In the genomic region with DNA sequence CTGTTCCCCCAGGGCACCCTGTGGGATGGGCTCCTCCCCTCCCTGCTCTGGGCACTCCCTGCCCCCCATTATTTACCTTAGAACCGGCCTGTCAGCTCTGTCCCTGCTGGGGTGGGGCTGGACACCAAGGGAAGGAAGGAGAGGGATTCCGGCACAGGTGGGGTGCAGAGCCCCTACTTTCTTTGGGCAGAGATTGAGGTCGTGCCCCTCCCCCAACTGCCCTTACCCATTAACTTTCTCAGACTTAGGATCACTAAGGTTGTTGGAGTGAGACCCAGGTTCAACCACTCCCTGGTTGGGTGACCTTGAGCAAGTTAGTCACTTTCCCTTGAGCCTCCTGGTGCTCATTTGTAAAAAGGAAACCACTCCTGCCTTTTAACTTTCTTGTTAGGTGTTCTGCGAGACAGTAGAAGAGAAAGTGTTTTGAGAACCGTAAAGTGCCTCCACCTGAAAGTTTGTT, we compare ENCODE assay signal across 1 cellular context.
TF ChIP-seq lines count a peak whose summit lies in the region.

No MANE protein-coding gene starts in this region.

TF ChIP-seq in GM23338, 12 proteins besides CTCF, POLR2A, EP300 and RAD21 (continued from another document):
- TF ChIP-seq, protein P1, sequence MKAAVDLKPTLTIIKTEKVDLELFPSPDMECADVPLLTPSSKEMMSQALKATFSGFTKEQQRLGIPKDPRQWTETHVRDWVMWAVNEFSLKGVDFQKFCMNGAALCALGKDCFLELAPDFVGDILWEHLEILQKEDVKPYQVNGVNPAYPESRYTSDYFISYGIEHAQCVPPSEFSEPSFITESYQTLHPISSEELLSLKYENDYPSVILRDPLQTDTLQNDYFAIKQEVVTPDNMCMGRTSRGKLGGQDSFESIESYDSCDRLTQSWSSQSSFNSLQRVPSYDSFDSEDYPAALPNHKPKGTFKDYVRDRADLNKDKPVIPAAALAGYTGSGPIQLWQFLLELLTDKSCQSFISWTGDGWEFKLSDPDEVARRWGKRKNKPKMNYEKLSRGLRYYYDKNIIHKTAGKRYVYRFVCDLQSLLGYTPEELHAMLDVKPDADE (IDR thresholded peaks at IDR 0.05) = no peak; the same call in 1 of the 2 replicates
- no peak for TF ChIP-seq ZNF114 (CRISPR knock-in tag; IDR thresholded peaks at IDR 0.05)
- no peak for TF ChIP-seq STAT1 (IDR thresholded peaks at IDR 0.05; ENCODE audit: unreplicated experiment)
- no peak for TF ChIP-seq JUNB (IDR thresholded peaks at IDR 0.05; ENCODE audit: unreplicated experiment)
- no peak for TF ChIP-seq CREB1 (CRISPR knock-in tag; IDR thresholded peaks at IDR 0.05; ENCODE audit: low read depth)
- TF ChIP-seq, protein P2, sequence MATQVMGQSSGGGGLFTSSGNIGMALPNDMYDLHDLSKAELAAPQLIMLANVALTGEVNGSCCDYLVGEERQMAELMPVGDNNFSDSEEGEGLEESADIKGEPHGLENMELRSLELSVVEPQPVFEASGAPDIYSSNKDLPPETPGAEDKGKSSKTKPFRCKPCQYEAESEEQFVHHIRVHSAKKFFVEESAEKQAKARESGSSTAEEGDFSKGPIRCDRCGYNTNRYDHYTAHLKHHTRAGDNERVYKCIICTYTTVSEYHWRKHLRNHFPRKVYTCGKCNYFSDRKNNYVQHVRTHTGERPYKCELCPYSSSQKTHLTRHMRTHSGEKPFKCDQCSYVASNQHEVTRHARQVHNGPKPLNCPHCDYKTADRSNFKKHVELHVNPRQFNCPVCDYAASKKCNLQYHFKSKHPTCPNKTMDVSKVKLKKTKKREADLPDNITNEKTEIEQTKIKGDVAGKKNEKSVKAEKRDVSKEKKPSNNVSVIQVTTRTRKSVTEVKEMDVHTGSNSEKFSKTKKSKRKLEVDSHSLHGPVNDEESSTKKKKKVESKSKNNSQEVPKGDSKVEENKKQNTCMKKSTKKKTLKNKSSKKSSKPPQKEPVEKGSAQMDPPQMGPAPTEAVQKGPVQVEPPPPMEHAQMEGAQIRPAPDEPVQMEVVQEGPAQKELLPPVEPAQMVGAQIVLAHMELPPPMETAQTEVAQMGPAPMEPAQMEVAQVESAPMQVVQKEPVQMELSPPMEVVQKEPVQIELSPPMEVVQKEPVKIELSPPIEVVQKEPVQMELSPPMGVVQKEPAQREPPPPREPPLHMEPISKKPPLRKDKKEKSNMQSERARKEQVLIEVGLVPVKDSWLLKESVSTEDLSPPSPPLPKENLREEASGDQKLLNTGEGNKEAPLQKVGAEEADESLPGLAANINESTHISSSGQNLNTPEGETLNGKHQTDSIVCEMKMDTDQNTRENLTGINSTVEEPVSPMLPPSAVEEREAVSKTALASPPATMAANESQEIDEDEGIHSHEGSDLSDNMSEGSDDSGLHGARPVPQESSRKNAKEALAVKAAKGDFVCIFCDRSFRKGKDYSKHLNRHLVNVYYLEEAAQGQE (IDR thresholded peaks at IDR 0.05; ENCODE audit: unreplicated experiment) = no peak
- no peak for TF ChIP-seq ZNF331 (CRISPR knock-in tag; IDR thresholded peaks at IDR 0.05; ENCODE audit: low read depth)
- TF ChIP-seq EZH2 (IDR thresholded peaks at IDR 0.05; ENCODE audit: low read depth, unreplicated experiment) = no peak
- no peak for TF ChIP-seq EZH2phosphoT487 (IDR thresholded peaks at IDR 0.05; ENCODE audit: unreplicated experiment)
